7 cellular contexts compared by ENCODE assay signal in the genomic region with DNA sequence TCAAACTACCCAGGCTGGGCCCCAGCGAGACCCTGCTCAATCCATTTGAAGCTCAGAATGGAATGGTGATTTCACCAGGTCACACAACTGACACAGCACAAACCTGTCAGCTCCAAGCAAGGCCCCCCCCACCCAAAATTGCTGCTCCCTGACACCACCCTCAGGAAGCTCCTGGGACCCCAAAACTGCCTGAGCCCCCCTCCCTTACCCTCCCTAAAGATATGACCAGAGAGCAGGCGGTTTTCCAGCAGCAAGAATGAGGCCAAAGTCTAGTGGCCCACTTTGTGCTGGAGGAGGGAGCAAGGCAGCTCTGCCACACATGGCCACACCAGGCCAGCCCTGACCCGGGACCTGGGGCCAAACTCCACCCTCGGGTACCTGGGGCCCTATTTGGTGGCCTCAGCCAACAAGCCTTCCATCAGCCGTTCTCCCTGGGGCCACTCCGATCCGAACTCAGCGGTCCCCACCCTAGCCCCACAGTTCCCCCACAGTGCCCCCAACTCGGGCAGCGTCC. TPM values are rescaled to one million over a fixed set of nuclear protein-coding genes. Genes with fewer than 3 reads are reported as not detected.
DNase-seq lines count a peak whose midpoint lies in the region; ATAC-seq lines count a peak whose summit lies in the region.
"Had no signal": no experiment of that assay in that cellular context is flagged by ENCODE, and none has a peak within 500 bp of the region (broad histone marks: within the 10 kb centered on the region; RNA-seq: fewer than 3 reads in every experiment).

No MANE protein-coding gene starts in this region.

- H3K36me3 ChIP-seq in BLaER1 (peaks cover 29% of the 10 kb centered on the region), mesodermal cell (ENCODE audit: control insufficient read depth, insufficient read depth, low read length) (peaks cover 22% of the 10 kb centered on the region)

- no peaks in the 10 kb centered on the region for H3K9me3 ChIP-seq in BLaER1
- H3K9me3 ChIP-seq in mesodermal cell (ENCODE audit: control insufficient read depth, low read length) = no peaks in the 10 kb centered on the region

- DNase-seq in activated T-helper 1 cell treated with anti-CD3 and anti-CD28 coated beads, Interleukin-12 subunit alpha, Interleukin-12 subunit beta, Interleukin-2, Interleukin-4 antibody, amounts not matched to agents 30 ng/mL and 10 ng/mL and 1 ng/mL, durations not matched to agents 14 hours and 24 hours and 36 hours (ENCODE audit: low spot score) = no peak
- DNase-seq in NCI-H524 (lab: John Stamatoyannopoulos, UW) (no peak), putamen (ENCODE audit: low spot score) (no peak)
- DNase-seq: activated naive CD8-positive, alpha-beta T cell treated with anti-CD3 and anti-CD28 coated beads, Interleukin-2, amount 10 ng/mL, durations not matched to agents 7 days and 5 days had no signal

- peak overlapping the region; percentile 85 for H3K9ac ChIP-seq in BLaER1

- H3K4me2 ChIP-seq in BLaER1 = peak overlapping the region; percentile 92

- ATAC-seq in GM21786 (IDR thresholded peaks at IDR 0.05; ENCODE audit: unreplicated experiment) = no peak

- peaks cover 14% of the 10 kb centered on the region for H3K27me3 Mint-ChIP-seq in activated T-helper 1 cell treated with anti-CD3 and anti-CD28 coated beads, Interleukin-12 subunit alpha, Interleukin-12 subunit beta, Interleukin-2, Interleukin-4 antibody, amounts not matched to agents 30 ng/mL and 10 ng/mL and 1 ng/mL, durations not matched to agents 14 hours and 24 hours and 36 hours (ENCODE audit: insufficient read depth)

- H4K20me1 ChIP-seq in BLaER1 = peaks cover 60% of the 10 kb centered on the region

- intact Hi-C loops in activated T-helper 1 cell treated with anti-CD3 and anti-CD28 coated beads, Interleukin-12 subunit alpha, Interleukin-12 subunit beta, Interleukin-2, Interleukin-4 antibody, amounts not matched to agents 30 ng/mL and 10 ng/mL and 1 ng/mL, durations not matched to agents 14 hours and 24 hours and 36 hours (cut with micrococcal nuclease) = no loop called here

- H3K27ac Mint-ChIP-seq in activated T-helper 1 cell treated with anti-CD3 and anti-CD28 coated beads, Interleukin-12 subunit alpha, Interleukin-12 subunit beta, Interleukin-2, Interleukin-4 antibody, amounts not matched to agents 30 ng/mL and 10 ng/mL and 1 ng/mL, durations not matched to agents 14 hours and 24 hours and 36 hours = no peak overlapping the region
- H3K27ac Mint-ChIP-seq: activated naive CD8-positive, alpha-beta T cell treated with anti-CD3 and anti-CD28 coated beads, Interleukin-2, amount 10 ng/mL, durations not matched to agents 7 days and 5 days had no signal

- no peaks in the 10 kb centered on the region for H3K27me3 ChIP-seq in BLaER1

- H3K27ac ChIP-seq in BLaER1 = peak overlapping the region; percentile 91
- H3K27ac ChIP-seq in mesodermal cell (ENCODE audit: low read depth, low read length, severe bottlenecking) = peak overlapping the region; percentile 49

- 16 to 18% methylated on average over 7 to 9 of the region's 10 CpGs for WGBS in mesodermal cell (ENCODE audit: insufficient coverage in 2 of 2), 2 experiments

- H3K4me3 Mint-ChIP-seq in activated T-helper 1 cell treated with anti-CD3 and anti-CD28 coated beads, Interleukin-12 subunit alpha, Interleukin-12 subunit beta, Interleukin-2, Interleukin-4 antibody, amounts not matched to agents 30 ng/mL and 10 ng/mL and 1 ng/mL, durations not matched to agents 14 hours and 24 hours and 36 hours = peak overlapping the region; percentile 39
- H3K4me3 Mint-ChIP-seq: activated naive CD8-positive, alpha-beta T cell treated with anti-CD3 and anti-CD28 coated beads, Interleukin-2, amount 10 ng/mL, durations not matched to agents 7 days and 5 days had no signal

- no peaks in the 10 kb centered on the region for H3K4me1 Mint-ChIP-seq in activated T-helper 1 cell treated with anti-CD3 and anti-CD28 coated beads, Interleukin-12 subunit alpha, Interleukin-12 subunit beta, Interleukin-2, Interleukin-4 antibody, amounts not matched to agents 30 ng/mL and 10 ng/mL and 1 ng/mL, durations not matched to agents 14 hours and 24 hours and 36 hours (ENCODE audit: low read depth)

- H3K4me3 ChIP-seq in BLaER1 (peak overlapping the region; percentile 90), mesodermal cell (ENCODE audit: extremely low read depth, insufficient read depth, low read length, poor library complexity, severe bottlenecking) (peak overlapping the region; percentile 90)

- no peaks in the 10 kb centered on the region for H3K9me3 Mint-ChIP-seq in activated T-helper 1 cell treated with anti-CD3 and anti-CD28 coated beads, Interleukin-12 subunit alpha, Interleukin-12 subunit beta, Interleukin-2, Interleukin-4 antibody, amounts not matched to agents 30 ng/mL and 10 ng/mL and 1 ng/mL, durations not matched to agents 14 hours and 24 hours and 36 hours
- H3K9me3 Mint-ChIP-seq: activated naive CD8-positive, alpha-beta T cell treated with anti-CD3 and anti-CD28 coated beads, Interleukin-2, amount 10 ng/mL, durations not matched to agents 7 days and 5 days had no signal

- no peaks in the 10 kb centered on the region for H3K36me3 Mint-ChIP-seq in activated T-helper 1 cell treated with anti-CD3 and anti-CD28 coated beads, Interleukin-12 subunit alpha, Interleukin-12 subunit beta, Interleukin-2, Interleukin-4 antibody, amounts not matched to agents 30 ng/mL and 10 ng/mL and 1 ng/mL, durations not matched to agents 14 hours and 24 hours and 36 hours (ENCODE audit: low read depth)
- H3K36me3 Mint-ChIP-seq: activated naive CD8-positive, alpha-beta T cell treated with anti-CD3 and anti-CD28 coated beads, Interleukin-2, amount 10 ng/mL, durations not matched to agents 7 days and 5 days had no signal

- H3K4me1 ChIP-seq in BLaER1 (peaks cover 62% of the 10 kb centered on the region), mesodermal cell (ENCODE audit: control insufficient read depth, insufficient read depth, low read length, poor library complexity, severe bottlenecking) (peaks cover 12% of the 10 kb centered on the region)

RNA-seq across cellular contexts. Expression of a gene that starts 2.3 kb away (rescaled TPM):
- total RNA-seq in activated T-helper 1 cell treated with anti-CD3 and anti-CD28 coated beads, Interleukin-12 subunit alpha, Interleukin-12 subunit beta, Interleukin-2, Interleukin-4 antibody, amounts not matched to agents 30 ng/mL and 10 ng/mL and 1 ng/mL, durations not matched to agents 14 hours and 24 hours and 36 hours = 14.3 and 14.4 TPM in 2 replicates
- polyA plus RNA-seq in mesodermal cell (2013, experiment 1 of 2) = 64.2 TPM
- 54.9 TPM for polyA plus RNA-seq in mesodermal cell (2013, experiment 2 of 2)

RNA-seq across cellular contexts. Expression of a gene that starts 17.4 kb away (rescaled TPM):
- total RNA-seq in activated T-helper 1 cell treated with anti-CD3 and anti-CD28 coated beads, Interleukin-12 subunit alpha, Interleukin-12 subunit beta, Interleukin-2, Interleukin-4 antibody, amounts not matched to agents 30 ng/mL and 10 ng/mL and 1 ng/mL, durations not matched to agents 14 hours and 24 hours and 36 hours = 17.0 and 19.6 TPM in 2 replicates
- polyA plus RNA-seq in mesodermal cell (2013, experiment 1 of 2) = 26.5 TPM
- polyA plus RNA-seq in mesodermal cell (2013, experiment 2 of 2) = 18.5 TPM

RNA-seq across cellular contexts. Expression of a gene that starts 21.1 kb away (rescaled TPM):
- total RNA-seq in activated T-helper 1 cell treated with anti-CD3 and anti-CD28 coated beads, Interleukin-12 subunit alpha, Interleukin-12 subunit beta, Interleukin-2, Interleukin-4 antibody, amounts not matched to agents 30 ng/mL and 10 ng/mL and 1 ng/mL, durations not matched to agents 14 hours and 24 hours and 36 hours = 0.10 and 0.26 TPM in 2 replicates
- polyA plus RNA-seq in mesodermal cell (2013, experiment 1 of 2) = 9.3 TPM
- 6.2 TPM for polyA plus RNA-seq in mesodermal cell (2013, experiment 2 of 2)
- total RNA-seq: activated naive CD8-positive, alpha-beta T cell treated with anti-CD3 and anti-CD28 coated beads, Interleukin-2, amount 10 ng/mL, durations not matched to agents 7 days and 5 days had no signal

RNA-seq across cellular contexts. Expression of a gene that starts 23.8 kb away (rescaled TPM):
- 114 and 120 TPM in 2 replicates for total RNA-seq in activated T-helper 1 cell treated with anti-CD3 and anti-CD28 coated beads, Interleukin-12 subunit alpha, Interleukin-12 subunit beta, Interleukin-2, Interleukin-4 antibody, amounts not matched to agents 30 ng/mL and 10 ng/mL and 1 ng/mL, durations not matched to agents 14 hours and 24 hours and 36 hours
- 115 TPM for polyA plus RNA-seq in mesodermal cell (2013, experiment 1 of 2)
- polyA plus RNA-seq in mesodermal cell (2013, experiment 2 of 2) = 101 TPM

RNA-seq across cellular contexts. Expression of a gene that starts 28.2 kb away (rescaled TPM):
- 34.6 and 36.0 TPM in 2 replicates for total RNA-seq in activated T-helper 1 cell treated with anti-CD3 and anti-CD28 coated beads, Interleukin-12 subunit alpha, Interleukin-12 subunit beta, Interleukin-2, Interleukin-4 antibody, amounts not matched to agents 30 ng/mL and 10 ng/mL and 1 ng/mL, durations not matched to agents 14 hours and 24 hours and 36 hours
- 16.8 TPM for polyA plus RNA-seq in mesodermal cell (2013, experiment 1 of 2)
- 20.5 TPM for polyA plus RNA-seq in mesodermal cell (2013, experiment 2 of 2)
